ENCODE assay signal across 7 cellular contexts in the genomic region with DNA sequence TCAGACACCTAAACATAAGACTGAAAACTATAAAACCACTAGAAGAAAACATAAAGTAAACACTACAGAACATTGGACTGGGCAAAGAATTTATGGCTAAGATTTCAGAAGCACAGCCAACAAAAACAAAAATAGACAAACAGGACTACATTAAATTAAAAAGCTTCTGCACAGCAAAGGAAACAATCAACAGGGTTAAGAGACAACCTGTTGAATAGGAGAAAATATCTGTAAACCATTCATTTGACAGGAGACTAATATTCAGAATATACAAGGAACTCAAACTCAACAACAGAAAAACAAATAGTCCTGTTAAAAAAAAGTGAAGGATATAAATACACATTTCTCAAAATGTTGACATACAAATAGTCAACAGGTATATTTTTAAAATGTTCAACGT.
"Had no signal": no experiment of that assay in that cellular context is flagged by ENCODE, and none has a peak within 500 bp of the region (broad histone marks: within the 10 kb centered on the region; RNA-seq: fewer than 3 reads in every experiment).

No MANE protein-coding gene starts in this region.

- H3K27ac ChIP-seq: HL-60, KMS-11 had no signal

- H3K4me3 ChIP-seq: K562 had no signal

- DNase-seq: IMR-90, KBM-7, KG1 had no signal

- ATAC-seq: HepG2, K562 had no signal
